Comparison of ENCODE assay signal across 32 cellular contexts in the genomic region with DNA sequence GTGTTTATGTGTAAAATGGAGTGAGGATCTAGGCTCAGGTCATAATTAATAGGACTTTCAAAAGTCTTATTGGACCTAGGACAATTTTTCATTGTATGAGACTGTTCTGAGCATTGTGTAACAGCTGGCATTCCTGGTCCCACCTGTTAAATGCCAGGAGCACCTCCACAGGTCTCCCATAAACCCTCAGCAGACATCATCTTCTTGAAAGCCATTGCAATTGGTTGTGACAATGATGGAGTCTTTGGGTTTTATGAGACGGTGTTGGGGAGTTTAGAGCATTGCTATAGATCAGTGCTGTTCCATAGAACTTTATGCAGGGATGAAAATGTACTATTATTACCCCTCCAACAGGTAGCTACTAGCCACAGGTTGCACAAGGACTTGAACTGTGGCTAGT.
"Had no signal": no experiment of that assay in that cellular context is flagged by ENCODE, and none has a peak within 500 bp of the region (broad histone marks: within the 10 kb centered on the region; RNA-seq: fewer than 3 reads in every experiment).

No MANE protein-coding gene starts in this region.

- ATAC-seq: activated naive CD4-positive, alpha-beta T cell treated with anti-CD3 and anti-CD28 coated beads, Interleukin-2, amount 50 U/mL, for 72 hours; activated naive CD8-positive, alpha-beta T cell treated with anti-CD3 and anti-CD28 coated beads, Interleukin-2, amount 50 U/mL, for 24 hours; activated T-cell treated with anti-CD3 and anti-CD28 coated beads, Interleukin-2, amount 50 U/mL, for 4 hours; activated T-cell treated with anti-CD3 and anti-CD28 coated beads, Interleukin-2, amount 50 U/mL, for 72 hours; activated T-helper 17 cell treated with anti-CD3 and anti-CD28 coated beads, Interleukin-2, amount 50 U/mL, for 72 hours; body of pancreas had no signal

- H3K36me3 ChIP-seq: adrenal gland, ascending aorta, brain microvascular endothelial cell, breast epithelium, cardiac muscle cell had no signal

- DNase-seq: activated effector memory CD4-positive, alpha-beta T cell treated with anti-CD3 and anti-CD28 coated beads, Interleukin-2, amount 50 U/mL, for 16 hours; activated effector memory CD4-positive, alpha-beta T cell treated with Interleukin-2 at 50 U/mL for 16 hours; activated gamma-delta T cell; activated gamma-delta T cell treated with Interleukin-2 at 50 U/mL for 16 hours; activated naive CD4-positive, alpha-beta T cell; activated naive CD4-positive, alpha-beta T cell treated with anti-CD3 and anti-CD28 coated beads for 36 hours; activated naive CD4-positive, alpha-beta T cell treated with anti-CD3 and anti-CD28 coated beads, Interleukin-2, amount 10 ng/mL, durations not matched to agents 7 days and 5 days; activated naive CD4-positive, alpha-beta T cell treated with anti-CD3 and anti-CD28 coated beads, Interleukin-2, amount 50 U/mL, for 16 hours; activated naive CD4-positive, alpha-beta T cell treated with Interleukin-2 at 50 U/mL for 16 hours; activated naive CD8-positive, alpha-beta T cell treated with anti-CD3 and anti-CD28 coated beads for 36 hours; activated naive CD8-positive, alpha-beta T cell treated with anti-CD3 and anti-CD28 coated beads, Interleukin-2, amount 10 ng/mL, durations not matched to agents 7 days and 5 days; activated naive CD8-positive, alpha-beta T cell treated with anti-CD3 and anti-CD28 coated beads, Interleukin-2, amount 50 U/mL, for 24 hours; activated T-cell treated with anti-CD3 and anti-CD28 coated beads, Interleukin-2, amount 50 U/mL, for 4 hours; activated T-cell treated with anti-CD3 and anti-CD28 coated beads, Interleukin-2, amount 50 U/mL, for 48 hours; activated T-cell treated with anti-CD3 and anti-CD28 coated beads, Interleukin-2, amount 50 U/mL, for 72 hours; adrenal gland; amniotic stem cell; amygdala; anterior cingulate cortex; aorta; body of pancreas; brain microvascular endothelial cell; caudate nucleus; central memory CD4-positive, alpha-beta T cell; cerebellar nuclear complex had no signal

- FAIRE-seq: astrocyte, bronchial epithelial cell had no signal

- H3K4me3 ChIP-seq: adrenal gland, ascending aorta, body of pancreas, breast epithelium, cardiac muscle cell had no signal

- H3K4me1 ChIP-seq: adrenal gland, ascending aorta, body of pancreas, breast epithelium had no signal

- H3K9me3 ChIP-seq: adrenal gland, ascending aorta, body of pancreas, breast epithelium had no signal

- H3K27ac ChIP-seq: adrenal gland, ascending aorta, body of pancreas, brain microvascular endothelial cell, breast epithelium, cardiac muscle cell had no signal

- H3K27me3 ChIP-seq: adrenal gland, ascending aorta, body of pancreas, brain microvascular endothelial cell, breast epithelium, cardiac muscle cell had no signal
